In the genomic region with DNA sequence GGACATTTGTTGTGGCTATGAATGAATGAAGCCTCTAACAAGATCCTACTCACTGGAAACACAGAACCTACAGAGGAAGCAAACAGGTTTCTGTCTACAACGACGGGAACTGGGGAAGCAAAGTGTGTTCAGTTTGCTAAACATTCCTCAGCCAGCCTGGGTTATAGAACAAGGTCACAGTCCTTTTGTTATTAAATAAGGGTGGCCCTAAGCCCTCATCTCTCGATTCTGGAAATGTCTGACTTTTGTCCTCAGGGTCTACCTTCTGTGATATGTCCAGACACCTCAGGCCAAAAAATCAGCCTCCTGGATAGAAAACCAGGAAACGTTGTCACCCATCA, we compare ENCODE assay signal across 2 cellular contexts.
TF ChIP-seq lines count a peak whose summit lies in the region.

No MANE protein-coding gene starts in this region.

TF ChIP-seq in HCT116, 20 proteins besides CTCF, POLR2A, EP300 and RAD21:
- TF ChIP-seq EZH2phosphoT487 (IDR thresholded peaks at IDR 0.05; ENCODE audit: borderline replicate concordance), result no peak
- TF ChIP-seq, protein P1, sequence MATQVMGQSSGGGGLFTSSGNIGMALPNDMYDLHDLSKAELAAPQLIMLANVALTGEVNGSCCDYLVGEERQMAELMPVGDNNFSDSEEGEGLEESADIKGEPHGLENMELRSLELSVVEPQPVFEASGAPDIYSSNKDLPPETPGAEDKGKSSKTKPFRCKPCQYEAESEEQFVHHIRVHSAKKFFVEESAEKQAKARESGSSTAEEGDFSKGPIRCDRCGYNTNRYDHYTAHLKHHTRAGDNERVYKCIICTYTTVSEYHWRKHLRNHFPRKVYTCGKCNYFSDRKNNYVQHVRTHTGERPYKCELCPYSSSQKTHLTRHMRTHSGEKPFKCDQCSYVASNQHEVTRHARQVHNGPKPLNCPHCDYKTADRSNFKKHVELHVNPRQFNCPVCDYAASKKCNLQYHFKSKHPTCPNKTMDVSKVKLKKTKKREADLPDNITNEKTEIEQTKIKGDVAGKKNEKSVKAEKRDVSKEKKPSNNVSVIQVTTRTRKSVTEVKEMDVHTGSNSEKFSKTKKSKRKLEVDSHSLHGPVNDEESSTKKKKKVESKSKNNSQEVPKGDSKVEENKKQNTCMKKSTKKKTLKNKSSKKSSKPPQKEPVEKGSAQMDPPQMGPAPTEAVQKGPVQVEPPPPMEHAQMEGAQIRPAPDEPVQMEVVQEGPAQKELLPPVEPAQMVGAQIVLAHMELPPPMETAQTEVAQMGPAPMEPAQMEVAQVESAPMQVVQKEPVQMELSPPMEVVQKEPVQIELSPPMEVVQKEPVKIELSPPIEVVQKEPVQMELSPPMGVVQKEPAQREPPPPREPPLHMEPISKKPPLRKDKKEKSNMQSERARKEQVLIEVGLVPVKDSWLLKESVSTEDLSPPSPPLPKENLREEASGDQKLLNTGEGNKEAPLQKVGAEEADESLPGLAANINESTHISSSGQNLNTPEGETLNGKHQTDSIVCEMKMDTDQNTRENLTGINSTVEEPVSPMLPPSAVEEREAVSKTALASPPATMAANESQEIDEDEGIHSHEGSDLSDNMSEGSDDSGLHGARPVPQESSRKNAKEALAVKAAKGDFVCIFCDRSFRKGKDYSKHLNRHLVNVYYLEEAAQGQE (IDR thresholded peaks at IDR 0.05; ENCODE audit: low read depth), result no peak
- TF ChIP-seq ZNF274 (IDR thresholded peaks at IDR 0.05; ENCODE audit: low read depth, low read length), result no peak
- no peak for TF ChIP-seq FOSL1 (IDR thresholded peaks at IDR 0.05; ENCODE audit: low read depth)
- TF ChIP-seq ZFX (IDR thresholded peaks at IDR 0.05), result no peak
- TF ChIP-seq, protein P2, sequence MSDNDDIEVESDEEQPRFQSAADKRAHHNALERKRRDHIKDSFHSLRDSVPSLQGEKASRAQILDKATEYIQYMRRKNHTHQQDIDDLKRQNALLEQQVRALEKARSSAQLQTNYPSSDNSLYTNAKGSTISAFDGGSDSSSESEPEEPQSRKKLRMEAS (IDR thresholded peaks at IDR 0.05), result no peak
- TF ChIP-seq YY1 (IDR thresholded peaks at IDR 0.05; ENCODE audit: extremely low read depth, insufficient replicate concordance, low read depth, low read length), result no peak
- no peak for TF ChIP-seq ELF1 (IDR thresholded peaks at IDR 0.05; ENCODE audit: borderline replicate concordance, low read depth)
- TF ChIP-seq EGR1 (IDR thresholded peaks at IDR 0.05; ENCODE audit: low read depth), result no peak
- TF ChIP-seq CBX3 (IDR thresholded peaks at IDR 0.05; ENCODE audit: low read depth), result no peak
- TF ChIP-seq JUND (IDR thresholded peaks at IDR 0.05), result no peak
- TF ChIP-seq SIN3A (IDR thresholded peaks at IDR 0.05; ENCODE audit: low read depth), result no peak
- no peak for TF ChIP-seq SRF (IDR thresholded peaks at IDR 0.05; ENCODE audit: low read depth)
- no peak for TF ChIP-seq SP1 (IDR thresholded peaks at IDR 0.05; ENCODE audit: low read depth)
- no peak for TF ChIP-seq CEBPB (IDR thresholded peaks at IDR 0.05; ENCODE audit: low read depth)

TF ChIP-seq in H1, 55 proteins besides CTCF, POLR2A, EP300 and RAD21:
- TF ChIP-seq JUND (IDR thresholded peaks at IDR 0.05; ENCODE audit: low read length) (no peak), CEBPB (IDR thresholded peaks at IDR 0.05; ENCODE audit: low read depth, low read length) (no peak)
